Comparison of ENCODE assay signal across 24 cellular contexts in genomic region chr4:12120968-12121367, GRCh38.
"Had no signal": no experiment of that assay in that cellular context is flagged by ENCODE, and none has a peak within 500 bp of the region (broad histone marks: within the 10 kb centered on the region; RNA-seq: fewer than 3 reads in every experiment).

No MANE protein-coding gene starts in this region.

- H3K27me3 Mint-ChIP-seq: activated CD4-positive, alpha-beta memory T cell treated with anti-CD3 and anti-CD28 coated beads, Interleukin-2, amount 10 ng/mL, durations not matched to agents 7 days and 5 days; activated CD4-positive, alpha-beta T cell treated with anti-CD3 and anti-CD28 coated beads, Interleukin-2, amount 10 ng/mL, durations not matched to agents 24 days and 14 days; activated naive CD4-positive, alpha-beta T cell treated with anti-CD3 and anti-CD28 coated beads, Interleukin-2, amount 50 U/mL, for 24 hours; activated naive CD8-positive, alpha-beta T cell treated with anti-CD3 and anti-CD28 coated beads, Interleukin-2, amount 50 U/mL, for 24 hours; activated T-helper 17 cell treated with anti-CD3 and anti-CD28 coated beads, Interleukin-2, amount 50 U/mL, for 72 hours; dendritic cell treated with granulocyte-macrophage colony-stimulating factor and Interleukin-4, amounts not matched to agents 40 ng/mL and 50 ng/mL, for 4 days had no signal

- H3K36me3 Mint-ChIP-seq: activated naive CD4-positive, alpha-beta T cell treated with anti-CD3 and anti-CD28 coated beads, Interleukin-2, amount 50 U/mL, for 24 hours had no signal

- H3K9me3 Mint-ChIP-seq: activated CD4-positive, alpha-beta T cell treated with anti-CD3 and anti-CD28 coated beads, Interleukin-2, amount 10 ng/mL, durations not matched to agents 24 days and 14 days; activated naive CD8-positive, alpha-beta T cell treated with anti-CD3 and anti-CD28 coated beads, Interleukin-2, amount 50 U/mL, for 24 hours; activated T-cell treated with anti-CD3 and anti-CD28 coated beads, Interleukin-2, amount 50 U/mL, for 4 hours; dendritic cell treated with granulocyte-macrophage colony-stimulating factor and Interleukin-4, amounts not matched to agents 40 ng/mL and 50 ng/mL, for 4 days had no signal

- ATAC-seq: activated naive CD8-positive, alpha-beta T cell treated with anti-CD3 and anti-CD28 coated beads, Interleukin-2, amount 50 U/mL, for 24 hours; activated T-cell treated with anti-CD3 and anti-CD28 coated beads, Interleukin-2, amount 50 U/mL, for 4 hours; activated T-helper 17 cell treated with anti-CD3 and anti-CD28 coated beads, Interleukin-2, amount 50 U/mL, for 72 hours; esophagus mucosa; foreskin keratinocyte; left lung; sciatic nerve; stimulated activated naive CD8-positive, alpha-beta T cell treated with anti-CD3 and anti-CD28 coated beads, Interleukin-15, Interleukin-2, amounts not matched to agents 100 U/mL and 50 U/mL, for 24 hours had no signal

- H3K4me1 Mint-ChIP-seq: activated CD4-positive, alpha-beta memory T cell treated with anti-CD3 and anti-CD28 coated beads, Interleukin-2, amount 10 ng/mL, durations not matched to agents 7 days and 5 days; activated CD4-positive, alpha-beta T cell treated with anti-CD3 and anti-CD28 coated beads, Interleukin-2, amount 10 ng/mL, durations not matched to agents 24 days and 14 days; activated naive CD4-positive, alpha-beta T cell treated with anti-CD3 and anti-CD28 coated beads, Interleukin-2, amount 50 U/mL, for 24 hours; activated naive CD8-positive, alpha-beta T cell treated with anti-CD3 and anti-CD28 coated beads, Interleukin-2, amount 50 U/mL, for 24 hours; activated T-helper 17 cell treated with anti-CD3 and anti-CD28 coated beads, Interleukin-2, amount 50 U/mL, for 72 hours; endodermal cell had no signal

- DNase-seq: activated CD4-positive, alpha-beta memory T cell treated with anti-CD3 and anti-CD28 coated beads, Interleukin-2, amount 10 ng/mL, durations not matched to agents 7 days and 5 days; activated CD4-positive, alpha-beta T cell treated with anti-CD3 and anti-CD28 coated beads, Interleukin-2, amount 10 ng/mL, durations not matched to agents 24 days and 14 days; activated CD4-positive, CD25-positive, alpha-beta regulatory T cell treated with anti-CD3 and anti-CD28 coated beads, Interleukin-2, amount 50 U/mL, for 72 hours; activated gamma-delta T cell treated with Interleukin-2 at 50 U/mL for 16 hours; activated naive CD8-positive, alpha-beta T cell treated with anti-CD3 and anti-CD28 coated beads, Interleukin-2, amount 50 U/mL, for 24 hours; activated T-cell treated with anti-CD3 and anti-CD28 coated beads, Interleukin-2, amount 50 U/mL, for 4 hours; amygdala; central memory CD4-positive, alpha-beta T cell; endodermal cell; foreskin keratinocyte; kidney glomerular epithelial cell; left lung; stimulated activated CD4-positive, alpha-beta T cell treated with anti-CD3 and anti-CD28 coated beads, Interleukin-12 subunit alpha, Interleukin-12 subunit beta, amount 100 ng/mL, for 4 hours; stimulated activated CD4-positive, alpha-beta T cell treated with anti-CD3 and anti-CD28 coated beads, Interleukin-4, amount 100 ng/mL, for 1 hour; stimulated activated naive CD8-positive, alpha-beta T cell treated with anti-CD3 and anti-CD28 coated beads, Interleukin-15, Interleukin-2, amounts not matched to agents 100 U/mL and 50 U/mL, for 24 hours; T-helper 2 cell; testis; transverse colon had no signal

- H3K27ac Mint-ChIP-seq: activated CD4-positive, alpha-beta memory T cell treated with anti-CD3 and anti-CD28 coated beads, Interleukin-2, amount 10 ng/mL, durations not matched to agents 7 days and 5 days; activated CD4-positive, alpha-beta T cell treated with anti-CD3 and anti-CD28 coated beads, Interleukin-2, amount 10 ng/mL, durations not matched to agents 24 days and 14 days; activated naive CD4-positive, alpha-beta T cell treated with anti-CD3 and anti-CD28 coated beads, Interleukin-2, amount 50 U/mL, for 24 hours; activated naive CD8-positive, alpha-beta T cell treated with anti-CD3 and anti-CD28 coated beads, Interleukin-2, amount 50 U/mL, for 24 hours; activated T-helper 17 cell treated with anti-CD3 and anti-CD28 coated beads, Interleukin-2, amount 50 U/mL, for 72 hours; dendritic cell treated with granulocyte-macrophage colony-stimulating factor and Interleukin-4, amounts not matched to agents 40 ng/mL and 50 ng/mL, for 4 days; endodermal cell; nephron had no signal

- H3K4me3 Mint-ChIP-seq: activated CD4-positive, alpha-beta memory T cell treated with anti-CD3 and anti-CD28 coated beads, Interleukin-2, amount 10 ng/mL, durations not matched to agents 7 days and 5 days; activated CD4-positive, alpha-beta T cell treated with anti-CD3 and anti-CD28 coated beads, Interleukin-2, amount 10 ng/mL, durations not matched to agents 24 days and 14 days; activated naive CD4-positive, alpha-beta T cell treated with anti-CD3 and anti-CD28 coated beads, Interleukin-2, amount 50 U/mL, for 24 hours; activated naive CD8-positive, alpha-beta T cell treated with anti-CD3 and anti-CD28 coated beads, Interleukin-2, amount 50 U/mL, for 24 hours; activated T-cell treated with anti-CD3 and anti-CD28 coated beads, Interleukin-2, amount 50 U/mL, for 4 hours; activated T-helper 17 cell treated with anti-CD3 and anti-CD28 coated beads, Interleukin-2, amount 50 U/mL, for 72 hours; dendritic cell treated with granulocyte-macrophage colony-stimulating factor and Interleukin-4, amounts not matched to agents 40 ng/mL and 50 ng/mL, for 4 days; endodermal cell; nephron had no signal
